Comparison of ENCODE assay signal across 30 cellular contexts in genomic region chr7:18239212-18239611, GRCh38.
"Had no signal": no experiment of that assay in that cellular context is flagged by ENCODE, and none has a peak within 500 bp of the region (broad histone marks: within the 10 kb centered on the region; RNA-seq: fewer than 3 reads in every experiment).

No MANE protein-coding gene starts in this region.

- H3K9me3 ChIP-seq: esophagus muscularis mucosa, gastrocnemius medialis, heart left ventricle had no signal

- ATAC-seq: activated CD4-positive, CD25-positive, alpha-beta regulatory T cell treated with anti-CD3 and anti-CD28 coated beads, Interleukin-2, amount 50 U/mL, for 24 hours; activated CD8-positive, alpha-beta T cell treated with anti-CD3 and anti-CD28 coated beads for 36 hours; activated T-cell treated with anti-CD3 and anti-CD28 coated beads, Interleukin-2, amount 50 U/mL, for 4 hours; activated T-helper 17 cell treated with anti-CD3 and anti-CD28 coated beads, Interleukin-2, amount 50 U/mL, for 72 hours; effector memory CD8-positive, alpha-beta T cell; foreskin keratinocyte; gastrocnemius medialis; heart left ventricle had no signal

- DNase-seq: activated B cell treated with CpG ODN at 0.5 μM for 24 hours; activated CD4-positive, alpha-beta T cell treated with anti-CD3 and anti-CD28 coated beads for 48 hours; activated CD4-positive, alpha-beta T cell treated with anti-CD3 and anti-CD28 coated beads, Interleukin-2, amount 50 U/mL, for 1 hour; activated CD4-positive, alpha-beta T cell treated with anti-CD3 and anti-CD28 coated beads, Interleukin-2, amount 50 U/mL, for 48 hours; activated CD8-positive, alpha-beta memory T cell treated with anti-CD3 and anti-CD28 coated beads for 24 hours; activated CD8-positive, alpha-beta T cell treated with anti-CD3 and anti-CD28 coated beads for 36 hours; activated effector memory CD4-positive, alpha-beta T cell treated with Interleukin-2 at 50 U/mL for 16 hours; activated gamma-delta T cell treated with Interleukin-2 at 50 U/mL for 16 hours; activated naive CD4-positive, alpha-beta T cell treated with anti-CD3 and anti-CD28 coated beads, Interleukin-2, amount 50 U/mL, for 16 hours; activated naive CD4-positive, alpha-beta T cell treated with Interleukin-2 at 50 U/mL for 16 hours; activated T-cell treated with anti-CD3 and anti-CD28 coated beads, Interleukin-2, amount 50 U/mL, for 4 hours; amniotic stem cell; anterior cingulate cortex; brain microvascular endothelial cell; cortex of kidney; dermis blood vessel endothelial cell; effector CD4-positive, alpha-beta T cell; effector memory CD8-positive, alpha-beta T cell; erythroblast; foreskin keratinocyte; gastrocnemius medialis; glutamatergic neuron; heart left ventricle; T1000; WERI-Rb-1 had no signal

- H3K27me3 ChIP-seq: brain microvascular endothelial cell, esophagus muscularis mucosa, foreskin keratinocyte, gastrocnemius medialis, heart left ventricle had no signal

- FAIRE-seq: astrocyte, bronchial epithelial cell had no signal

- H3K27ac ChIP-seq: brain microvascular endothelial cell, foreskin keratinocyte, gastrocnemius medialis, heart left ventricle, WERI-Rb-1 had no signal

- H3K4me1 ChIP-seq: foreskin keratinocyte, gastrocnemius medialis had no signal

- H3K36me3 ChIP-seq: brain microvascular endothelial cell, esophagus muscularis mucosa, gastrocnemius medialis, heart left ventricle, WERI-Rb-1 had no signal

- H3K4me3 ChIP-seq: esophagus muscularis mucosa, gastrocnemius medialis, heart left ventricle had no signal
